In genomic region chr17:15730535-15730934, GRCh38 we compare ENCODE assay signal across 6 cellular contexts. TPM values are rescaled to one million over a fixed set of nuclear protein-coding genes. Genes with fewer than 3 reads are reported as not detected.
"Had no signal": no experiment of that assay in that cellular context is flagged by ENCODE, and none has a peak within 500 bp of the region (broad histone marks: within the 10 kb centered on the region; RNA-seq: fewer than 3 reads in every experiment).

No MANE protein-coding gene starts in this region.

RNA-seq across cellular contexts. Expression of gene TBC1D26, which starts 1.5 kb away (rescaled TPM):
- total RNA-seq: activated CD4-positive, alpha-beta memory T cell treated with anti-CD3 and anti-CD28 coated beads, Interleukin-2, amount 10 ng/mL, durations not matched to agents 7 days and 5 days; activated CD4-positive, alpha-beta T cell treated with anti-CD3 and anti-CD28 coated beads, Interleukin-2, amount 10 ng/mL, durations not matched to agents 24 days and 14 days; activated CD4-positive, alpha-beta T cell treated with anti-CD3 and anti-CD28 coated beads, Interleukin-2, amount 10 ng/mL, durations not matched to agents 7 days and 5 days; activated CD8-positive, alpha-beta memory T cell treated with anti-CD3 and anti-CD28 coated beads, Interleukin-2, amount 10 ng/mL, durations not matched to agents 7 days and 5 days; T-helper 17 cell; T-helper 2 cell treated with Interferon-gamma antibody and Interleukin-4, amounts not matched to agents 100 ng/mL and 5 ng/mL, for 36 hours had no signal
